Comparison of ENCODE assay signal across 8 cellular contexts in genomic region chr1:15616704-15617172, GRCh38. TPM values are rescaled to one million over a fixed set of nuclear protein-coding genes. Genes with fewer than 3 reads are reported as not detected.
A peak's percentile ranks its signal among the peaks of the same experiment; 100 is the strongest.
DNase-seq lines count a peak whose midpoint lies in the region; ATAC-seq lines count a peak whose summit lies in the region.

No MANE protein-coding gene starts in this region.

- H3K9me3 Mint-ChIP-seq in activated CD4-positive, alpha-beta T cell treated with anti-CD3 and anti-CD28 coated beads, Interleukin-2, amount 10 ng/mL, durations not matched to agents 7 days and 5 days: no peaks in the 10 kb centered on the region
- H3K9me3 Mint-ChIP-seq in activated naive CD8-positive, alpha-beta T cell treated with anti-CD3 and anti-CD28 coated beads, Interleukin-2, amount 10 ng/mL, durations not matched to agents 7 days and 5 days: no peaks in the 10 kb centered on the region

- peak overlapping the region; percentile 89 for H3K27ac Mint-ChIP-seq in activated CD4-positive, alpha-beta T cell treated with anti-CD3 and anti-CD28 coated beads, Interleukin-2, amount 10 ng/mL, durations not matched to agents 7 days and 5 days
- peak overlapping the region; percentile 90 for H3K27ac Mint-ChIP-seq in activated naive CD8-positive, alpha-beta T cell treated with anti-CD3 and anti-CD28 coated beads, Interleukin-2, amount 10 ng/mL, durations not matched to agents 7 days and 5 days

- H3K4me3 ChIP-seq in iPS-18c (ENCODE audit: insufficient read depth, low read depth, low read length): peak overlapping the region; percentile 55

- H3K36me3 Mint-ChIP-seq in activated CD4-positive, alpha-beta T cell treated with anti-CD3 and anti-CD28 coated beads, Interleukin-2, amount 10 ng/mL, durations not matched to agents 7 days and 5 days (ENCODE audit: low read depth): peaks cover 16% of the 10 kb centered on the region
- peaks cover 4% of the 10 kb centered on the region for H3K36me3 Mint-ChIP-seq in activated naive CD8-positive, alpha-beta T cell treated with anti-CD3 and anti-CD28 coated beads, Interleukin-2, amount 10 ng/mL, durations not matched to agents 7 days and 5 days

- CTCF ChIA-PET in activated CD4-positive, alpha-beta T cell treated with anti-CD3 and anti-CD28 coated beads, Interleukin-2, amount 10 ng/mL, durations not matched to agents 7 days and 5 days (lab: Charles Lee): interaction anchor here (0.8 to 1.3 kb wide), 2 partner anchors 13 to 16 kb away, joined by 3 to 5 read pairs; no protein-coding TSS in a partner anchor

- H3K9me3 ChIP-seq in iPS-18c (ENCODE audit: control insufficient read depth, insufficient read depth, low read length): no peaks in the 10 kb centered on the region

- peak overlapping the region; percentile 93 for H3K4me3 Mint-ChIP-seq in activated CD4-positive, alpha-beta T cell treated with anti-CD3 and anti-CD28 coated beads, Interleukin-2, amount 10 ng/mL, durations not matched to agents 7 days and 5 days
- H3K4me3 Mint-ChIP-seq in activated naive CD8-positive, alpha-beta T cell treated with anti-CD3 and anti-CD28 coated beads, Interleukin-2, amount 10 ng/mL, durations not matched to agents 7 days and 5 days: peak overlapping the region; percentile 93

- no peaks in the 10 kb centered on the region for H3K27me3 Mint-ChIP-seq in activated CD4-positive, alpha-beta T cell treated with anti-CD3 and anti-CD28 coated beads, Interleukin-2, amount 10 ng/mL, durations not matched to agents 7 days and 5 days
- no peaks in the 10 kb centered on the region for H3K27me3 Mint-ChIP-seq in activated naive CD8-positive, alpha-beta T cell treated with anti-CD3 and anti-CD28 coated beads, Interleukin-2, amount 10 ng/mL, durations not matched to agents 7 days and 5 days

- peak; percentile 8 for DNase-seq in activated CD4-positive, alpha-beta T cell treated with anti-CD3 and anti-CD28 coated beads, Interleukin-2, amount 10 ng/mL, durations not matched to agents 7 days and 5 days
- no peak for DNase-seq in activated CD4-positive, alpha-beta T cell treated with anti-CD3 and anti-CD28 coated beads for 48 hours
- DNase-seq in activated naive CD8-positive, alpha-beta T cell treated with anti-CD3 and anti-CD28 coated beads, Interleukin-2, amount 10 ng/mL, durations not matched to agents 7 days and 5 days: no peak
- DNase-seq in stimulated activated CD8-positive, alpha-beta memory T cell treated with anti-CD3 and anti-CD28 coated beads, Interleukin-4, amount 100 ng/mL, for 48 hours: peak; percentile 37
- DNase-seq in foreskin melanocyte: no peak
- DNase-seq in stimulated activated CD4-positive, alpha-beta T cell treated with anti-CD3 and anti-CD28 coated beads, Interleukin-4, amount 100 ng/mL, for 1 hour: no peak

- POLR2A ChIA-PET in activated CD4-positive, alpha-beta T cell treated with anti-CD3 and anti-CD28 coated beads, Interleukin-2, amount 10 ng/mL, durations not matched to agents 7 days and 5 days (lab: Charles Lee): no interaction called here
- POLR2A ChIA-PET in activated naive CD8-positive, alpha-beta T cell treated with anti-CD3 and anti-CD28 coated beads, Interleukin-2, amount 10 ng/mL, durations not matched to agents 7 days and 5 days (lab: Charles Lee): interaction anchor here (1.2 to 3.4 kb wide), 2 partner anchors 14 to 77 kb away, joined by 7 to 29 read pairs; no protein-coding TSS in a partner anchor

- peaks cover 40% of the 10 kb centered on the region for H3K4me1 Mint-ChIP-seq in activated CD4-positive, alpha-beta T cell treated with anti-CD3 and anti-CD28 coated beads, Interleukin-2, amount 10 ng/mL, durations not matched to agents 7 days and 5 days
- H3K4me1 Mint-ChIP-seq in activated naive CD8-positive, alpha-beta T cell treated with anti-CD3 and anti-CD28 coated beads, Interleukin-2, amount 10 ng/mL, durations not matched to agents 7 days and 5 days: peaks cover 23% of the 10 kb centered on the region

- ATAC-seq in HG03442 (IDR thresholded peaks at IDR 0.05; ENCODE audit: unreplicated experiment): peak; percentile 24
- ATAC-seq in activated naive CD8-positive, alpha-beta T cell treated with anti-CD3 and anti-CD28 coated beads, Interleukin-2, amount 10 ng/mL, durations not matched to agents 7 days and 5 days (ENCODE audit: low read depth): no peak

RNA-seq across cellular contexts. Expression of gene DDI2, which starts 0.5 kb away (rescaled TPM):
- total RNA-seq in activated CD4-positive, alpha-beta T cell treated with anti-CD3 and anti-CD28 coated beads, Interleukin-2, amount 10 ng/mL, durations not matched to agents 7 days and 5 days: 10 to 100 TPM; 31.0 to 33.5 TPM
- 10 to 100 TPM; 31.6 to 33.3 TPM for total RNA-seq in activated naive CD8-positive, alpha-beta T cell treated with anti-CD3 and anti-CD28 coated beads, Interleukin-2, amount 10 ng/mL, durations not matched to agents 7 days and 5 days

RNA-seq across cellular contexts. Expression of gene AGMAT, which starts 31.9 kb away (rescaled TPM):
- 10 to 100 TPM; 17.0 to 17.6 TPM for total RNA-seq in activated CD4-positive, alpha-beta T cell treated with anti-CD3 and anti-CD28 coated beads, Interleukin-2, amount 10 ng/mL, durations not matched to agents 7 days and 5 days
- total RNA-seq in activated naive CD8-positive, alpha-beta T cell treated with anti-CD3 and anti-CD28 coated beads, Interleukin-2, amount 10 ng/mL, durations not matched to agents 7 days and 5 days: 1 to 10 TPM; 7.6 to 8.0 TPM

Comparison
In these comparisons a context has a peak if more than half of its experiments do, and no peak if none do; other contexts are left out.
1. DNase-seq: peak in activated CD4-positive, alpha-beta T cell treated with anti-CD3 and anti-CD28 coated beads, Interleukin-2, amount 10 ng/mL, durations not matched to agents 7 days and 5 days (single experiment) and stimulated activated CD8-positive, alpha-beta memory T cell treated with anti-CD3 and anti-CD28 coated beads, Interleukin-4, amount 100 ng/mL, for 48 hours (single experiment); none in activated CD4-positive, alpha-beta T cell treated with anti-CD3 and anti-CD28 coated beads for 48 hours (single experiment), activated naive CD8-positive, alpha-beta T cell treated with anti-CD3 and anti-CD28 coated beads, Interleukin-2, amount 10 ng/mL, durations not matched to agents 7 days and 5 days (single experiment), foreskin melanocyte (single experiment) and stimulated activated CD4-positive, alpha-beta T cell treated with anti-CD3 and anti-CD28 coated beads, Interleukin-4, amount 100 ng/mL, for 1 hour (single experiment).